In genomic region chr5:174192901-174193300, GRCh38 we compare ENCODE assay signal across 32 cellular contexts.
"Had no signal": no experiment of that assay in that cellular context is flagged by ENCODE, and none has a peak within 500 bp of the region (broad histone marks: within the 10 kb centered on the region; RNA-seq: fewer than 3 reads in every experiment).

No MANE protein-coding gene starts in this region.

- H3K27me3 Mint-ChIP-seq: activated B cell treated with CpG ODN at 0.5 μM for 24 hours; activated CD4-positive, alpha-beta memory T cell treated with anti-CD3 and anti-CD28 coated beads for 36 hours; activated CD4-positive, alpha-beta T cell treated with anti-CD3 and anti-CD28 coated beads, Interleukin-2, amount 10 ng/mL, durations not matched to agents 24 days and 14 days; activated CD8-positive, alpha-beta T cell treated with anti-CD3 and anti-CD28 coated beads for 36 hours had no signal

- H3K4me1 Mint-ChIP-seq: activated B cell treated with CpG ODN at 0.5 μM for 24 hours; activated CD4-positive, alpha-beta T cell treated with anti-CD3 and anti-CD28 coated beads, Interleukin-2, amount 10 ng/mL, durations not matched to agents 24 days and 14 days; activated naive CD8-positive, alpha-beta T cell treated with anti-CD3 and anti-CD28 coated beads for 36 hours; activated T-helper 17 cell treated with anti-CD3 and anti-CD28 coated beads, Interleukin-2, amount 50 U/mL, for 72 hours had no signal

- DNase-seq: activated B cell treated with CpG ODN at 0.5 μM for 24 hours; activated CD4-positive, alpha-beta memory T cell treated with anti-CD3 and anti-CD28 coated beads for 36 hours; activated CD4-positive, alpha-beta T cell treated with anti-CD3 and anti-CD28 coated beads for 4 hours; activated CD4-positive, alpha-beta T cell treated with anti-CD3 and anti-CD28 coated beads, Interleukin-2, amount 10 ng/mL, durations not matched to agents 24 days and 14 days; activated CD4-positive, alpha-beta T cell treated with anti-CD3 and anti-CD28 coated beads, Interleukin-2, amount 50 U/mL, for 1 hour; activated CD4-positive, alpha-beta T cell treated with anti-CD3 and anti-CD28 coated beads, Interleukin-2, amount 50 U/mL, for 4 hours; activated CD4-positive, CD25-positive, alpha-beta regulatory T cell treated with anti-CD3 and anti-CD28 coated beads, Interleukin-2, amount 50 U/mL, for 72 hours; activated CD8-positive, alpha-beta T cell treated with anti-CD3 and anti-CD28 coated beads for 36 hours; activated effector memory CD4-positive, alpha-beta T cell treated with anti-CD3 and anti-CD28 coated beads, Interleukin-2, amount 50 U/mL, for 16 hours; activated gamma-delta T cell treated with Interleukin-2 at 50 U/mL for 16 hours; activated naive CD4-positive, alpha-beta T cell; activated naive CD4-positive, alpha-beta T cell treated with anti-CD3 and anti-CD28 coated beads for 36 hours; activated naive CD4-positive, alpha-beta T cell treated with anti-CD3 and anti-CD28 coated beads, Interleukin-2, amount 50 U/mL, for 16 hours; activated naive CD8-positive, alpha-beta T cell treated with anti-CD3 and anti-CD28 coated beads for 36 hours; activated T-cell treated with anti-CD3 and anti-CD28 coated beads for 4 hours; activated T-cell treated with anti-CD3 and anti-CD28 coated beads, Interleukin-2, amount 50 U/mL, for 1 hour; activated T-cell treated with anti-CD3 and anti-CD28 coated beads, Interleukin-2, amount 50 U/mL, for 4 hours; activated T-cell treated with anti-CD3 and anti-CD28 coated beads, Interleukin-2, amount 50 U/mL, for 72 hours; adrenal gland; amniotic stem cell; aorta; body of pancreas; brain microvascular endothelial cell; central memory CD4-positive, alpha-beta T cell; T-helper 1 cell; T-helper 2 cell; T-helper 9 cell had no signal

- H3K9me3 Mint-ChIP-seq: activated CD4-positive, alpha-beta memory T cell treated with anti-CD3 and anti-CD28 coated beads for 36 hours; activated CD4-positive, alpha-beta T cell treated with anti-CD3 and anti-CD28 coated beads, Interleukin-2, amount 10 ng/mL, durations not matched to agents 24 days and 14 days; activated CD8-positive, alpha-beta T cell treated with anti-CD3 and anti-CD28 coated beads for 36 hours; activated naive CD4-positive, alpha-beta T cell treated with anti-CD3 and anti-CD28 coated beads for 36 hours; activated naive CD4-positive, alpha-beta T cell treated with anti-CD3 and anti-CD28 coated beads, Interleukin-2, amount 50 U/mL, for 72 hours; activated naive CD8-positive, alpha-beta T cell treated with anti-CD3 and anti-CD28 coated beads for 36 hours; activated T-cell treated with anti-CD3 and anti-CD28 coated beads, Interleukin-2, amount 50 U/mL, for 4 hours; activated T-cell treated with anti-CD3 and anti-CD28 coated beads, Interleukin-2, amount 50 U/mL, for 72 hours; activated T-helper 1 cell treated with anti-CD3 and anti-CD28 coated beads, Interleukin-12 subunit alpha, Interleukin-12 subunit beta, Interleukin-2, Interleukin-4 antibody, amounts not matched to agents 30 ng/mL and 10 ng/mL and 1 ng/mL, durations not matched to agents 14 hours and 24 hours and 36 hours; activated T-helper 17 cell treated with anti-CD3 and anti-CD28 coated beads, Interleukin-2, amount 50 U/mL, for 72 hours; T-helper 1 cell treated with Interleukin-12 subunit alpha and Interleukin-12 subunit beta and Interleukin-4 antibody, amounts not matched to agents 30 μg/mL and 1 μg/mL, for 36 hours; T-helper 2 cell treated with Interferon-gamma antibody and Interleukin-4, amounts not matched to agents 5 μg/mL and 100 μg/mL, for 36 hours had no signal

- ATAC-seq: activated CD8-positive, alpha-beta T cell treated with anti-CD3 and anti-CD28 coated beads for 36 hours; activated naive CD4-positive, alpha-beta T cell treated with anti-CD3 and anti-CD28 coated beads, Interleukin-2, amount 50 U/mL, for 72 hours; activated T-cell treated with anti-CD3 and anti-CD28 coated beads, Interleukin-2, amount 50 U/mL, for 4 hours; activated T-cell treated with anti-CD3 and anti-CD28 coated beads, Interleukin-2, amount 50 U/mL, for 72 hours; activated T-helper 17 cell treated with anti-CD3 and anti-CD28 coated beads, Interleukin-2, amount 50 U/mL, for 72 hours; body of pancreas had no signal

- H3K4me3 Mint-ChIP-seq: activated B cell treated with CpG ODN at 0.5 μM for 24 hours; activated CD4-positive, alpha-beta memory T cell treated with anti-CD3 and anti-CD28 coated beads for 36 hours; activated CD4-positive, alpha-beta T cell treated with anti-CD3 and anti-CD28 coated beads, Interleukin-2, amount 10 ng/mL, durations not matched to agents 24 days and 14 days; activated CD8-positive, alpha-beta T cell treated with anti-CD3 and anti-CD28 coated beads for 36 hours; activated naive CD4-positive, alpha-beta T cell treated with anti-CD3 and anti-CD28 coated beads for 36 hours; activated naive CD8-positive, alpha-beta T cell treated with anti-CD3 and anti-CD28 coated beads for 36 hours; activated T-cell treated with anti-CD3 and anti-CD28 coated beads, Interleukin-2, amount 50 U/mL, for 4 hours; activated T-cell treated with anti-CD3 and anti-CD28 coated beads, Interleukin-2, amount 50 U/mL, for 72 hours; activated T-helper 1 cell treated with anti-CD3 and anti-CD28 coated beads, Interleukin-12 subunit alpha, Interleukin-12 subunit beta, Interleukin-2, Interleukin-4 antibody, amounts not matched to agents 30 ng/mL and 10 ng/mL and 1 ng/mL, durations not matched to agents 14 hours and 24 hours and 36 hours; activated T-helper 17 cell treated with anti-CD3 and anti-CD28 coated beads, Interleukin-2, amount 50 U/mL, for 72 hours; T-helper 1 cell treated with Interleukin-12 subunit alpha and Interleukin-12 subunit beta and Interleukin-4 antibody, amounts not matched to agents 30 μg/mL and 1 μg/mL, for 36 hours; T-helper 2 cell treated with Interferon-gamma antibody and Interleukin-4, amounts not matched to agents 5 μg/mL and 100 μg/mL, for 36 hours had no signal

- H3K36me3 Mint-ChIP-seq: activated CD4-positive, alpha-beta memory T cell treated with anti-CD3 and anti-CD28 coated beads for 36 hours; activated naive CD4-positive, alpha-beta T cell treated with anti-CD3 and anti-CD28 coated beads, Interleukin-2, amount 50 U/mL, for 72 hours; activated naive CD8-positive, alpha-beta T cell treated with anti-CD3 and anti-CD28 coated beads for 36 hours had no signal

- H3K27ac Mint-ChIP-seq: activated B cell treated with CpG ODN at 0.5 μM for 24 hours; activated CD4-positive, alpha-beta memory T cell treated with anti-CD3 and anti-CD28 coated beads for 36 hours; activated CD4-positive, alpha-beta T cell treated with anti-CD3 and anti-CD28 coated beads, Interleukin-2, amount 10 ng/mL, durations not matched to agents 24 days and 14 days; activated CD8-positive, alpha-beta T cell treated with anti-CD3 and anti-CD28 coated beads for 36 hours; activated naive CD4-positive, alpha-beta T cell treated with anti-CD3 and anti-CD28 coated beads for 36 hours; activated naive CD4-positive, alpha-beta T cell treated with anti-CD3 and anti-CD28 coated beads, Interleukin-2, amount 50 U/mL, for 72 hours; activated naive CD8-positive, alpha-beta T cell treated with anti-CD3 and anti-CD28 coated beads for 36 hours; activated T-cell treated with anti-CD3 and anti-CD28 coated beads, Interleukin-2, amount 50 U/mL, for 72 hours; activated T-helper 1 cell treated with anti-CD3 and anti-CD28 coated beads, Interleukin-12 subunit alpha, Interleukin-12 subunit beta, Interleukin-2, Interleukin-4 antibody, amounts not matched to agents 30 ng/mL and 10 ng/mL and 1 ng/mL, durations not matched to agents 14 hours and 24 hours and 36 hours; activated T-helper 17 cell treated with anti-CD3 and anti-CD28 coated beads, Interleukin-2, amount 50 U/mL, for 72 hours; T-helper 1 cell treated with Interleukin-12 subunit alpha and Interleukin-12 subunit beta and Interleukin-4 antibody, amounts not matched to agents 30 μg/mL and 1 μg/mL, for 36 hours; T-helper 2 cell treated with Interferon-gamma antibody and Interleukin-4, amounts not matched to agents 5 μg/mL and 100 μg/mL, for 36 hours had no signal
